ENCODE assay signal across 20 cellular contexts in genomic region chr15:26731965-26732364, GRCh38. TPM values are rescaled to one million over a fixed set of nuclear protein-coding genes. Genes with fewer than 3 reads are reported as not detected.
DNase-seq lines count a peak whose midpoint lies in the region; ATAC-seq, FAIRE-seq and TF ChIP-seq lines count a peak whose summit lies in the region.
"Had no signal": no experiment of that assay in that cellular context is flagged by ENCODE, and none has a peak within 500 bp of the region (broad histone marks: within the 10 kb centered on the region; RNA-seq: fewer than 3 reads in every experiment).

No MANE protein-coding gene starts in this region.

- no peaks in the 10 kb centered on the region for H3K36me3 ChIP-seq in esophagus muscularis mucosa

- no peak for TF ChIP-seq CTCF in esophagus muscularis mucosa (IDR thresholded peaks at IDR 0.05)

- H3K27ac ChIP-seq in esophagus muscularis mucosa (replicated peaks in 1 of 4) = no peak overlapping the region

- no peak overlapping the region for H3K4me3 ChIP-seq in esophagus muscularis mucosa

- TF ChIP-seq EP300 in esophagus muscularis mucosa (IDR thresholded peaks at IDR 0.05) = no peak

- H3K4me1 ChIP-seq in esophagus muscularis mucosa = no peaks in the 10 kb centered on the region

- H3K27me3 ChIP-seq in esophagus muscularis mucosa = peaks cover 0 to 6% (median 0%) of the 10 kb centered on the region in 4 donors

- intact Hi-C loops in esophagus muscularis mucosa (cut with DNase I) = no loop called here

- no peak for TF ChIP-seq POLR2A in esophagus muscularis mucosa (IDR thresholded peaks at IDR 0.05; ENCODE audit: low read depth)

- no peak for DNase-seq in HTR-8/SVneo (ENCODE audit: insufficient read length, low spot score)
- peak; percentile 3 to 43 for DNase-seq in NCI-H524 (lab: John Stamatoyannopoulos, UW)
- DNase-seq in esophagus muscularis mucosa (ENCODE audit: extremely low spot score) = peak; percentile 39
- DNase-seq in NK-92 (lab: John Stamatoyannopoulos, UW; ENCODE audit: unreplicated experiment) = no peak
- no peak for DNase-seq in RPMI8226
- DNase-seq: C1 segment of cervical spinal cord; Calu3; CD4-positive, alpha-beta memory T cell; COR-L47; DMS53; DMS79 treated with DMSO at 0.1 percent for 48 hours; GF-D8; GOT3; H7; HCEC 1CT had no signal

- peak; percentile 9 for FAIRE-seq in HTR-8/SVneo (lab: Jason Lieb, UNC)
- FAIRE-seq: GM12891, GM18507 had no signal

- ATAC-seq in GM21529 (IDR thresholded peaks at IDR 0.05; ENCODE audit: unreplicated experiment) = no peak

- WGBS in esophagus muscularis mucosa = 88% methylated on average over 5 of the region's 5 CpGs

- peaks cover 0 to 22% (median 9%) of the 10 kb centered on the region in 4 donors for H3K9me3 ChIP-seq in esophagus muscularis mucosa

RNA-seq across cellular contexts. Expression of gene GABRB3, which starts 40.9 kb away (rescaled TPM):
- 1 to 10 TPM; 3.0 to 7.9 (median 4.2) TPM for total RNA-seq in esophagus muscularis mucosa
- total RNA-seq: A172, A673, Calu3 had no signal

Comparison
In these comparisons a context has a peak if more than half of its experiments do, and no peak if none do; other contexts are left out.
1. DNase-seq: peak in NCI-H524 (2 of 2) and esophagus muscularis mucosa (single experiment); none in HTR-8/SVneo (single experiment), NK-92 (single experiment) and RPMI8226 (single experiment).